27 cellular contexts compared by ENCODE assay signal in genomic region chr1:82177190-82177589, GRCh38.
A peak's percentile ranks its signal among the peaks of the same experiment; 100 is the strongest.
DNase-seq lines count a peak whose midpoint lies in the region; FAIRE-seq and TF ChIP-seq lines count a peak whose summit lies in the region.
"Had no signal": no experiment of that assay in that cellular context is flagged by ENCODE, and none has a peak within 500 bp of the region (broad histone marks: within the 10 kb centered on the region; RNA-seq: fewer than 3 reads in every experiment).

No MANE protein-coding gene starts in this region.

- H3K4me3 ChIP-seq in cardiac fibroblast (replicated peaks in 1 of 2; ENCODE audit: low read depth in 2 of 2, low read length in 2 of 2) (no peak overlapping the region), fibroblast of villous mesenchyme (ENCODE audit: low read depth, low read length) (no peak overlapping the region), ascending aorta (no peak overlapping the region)
- H3K4me3 ChIP-seq: dorsolateral prefrontal cortex, lung had no signal

- H3K36me3 ChIP-seq in ascending aorta: no peaks in the 10 kb centered on the region

- no peaks in the 10 kb centered on the region for H3K4me1 ChIP-seq in ascending aorta

- no peaks in the 10 kb centered on the region for H3K27me3 ChIP-seq in ascending aorta
- H3K27me3 ChIP-seq: dorsolateral prefrontal cortex had no signal

- peak; percentile 35 for DNase-seq in DMS153 (lab: John Stamatoyannopoulos, UW)
- no peak for DNase-seq in DMS153 treated with DMSO at 0.1 percent for 48 hours (lab: John Stamatoyannopoulos, UW; ENCODE audit: unreplicated experiment)
- DNase-seq in cardiac fibroblast (ENCODE audit: low read depth in 2 of 2): peak; percentile 50 to 64
- peak; percentile 1 for DNase-seq in fibroblast of villous mesenchyme (ENCODE audit: low read depth)
- DNase-seq in stromal cell of bone marrow (ENCODE audit: low read depth): peak; percentile 32
- DNase-seq in frontal cortex (ENCODE audit: low spot score in 2 of 2): no peak
- DNase-seq in activated CD8-positive, alpha-beta memory T cell treated with anti-CD3 and anti-CD28 coated beads, Interleukin-2, amount 50 U/mL, for 4 hours: no peak
- no peak for DNase-seq in ascending aorta (ENCODE audit: low spot score in 2 of 2)
- DNase-seq: activated CD4-positive, CD25-positive, alpha-beta regulatory T cell treated with anti-CD3 and anti-CD28 coated beads, Interleukin-2, amount 50 U/mL, for 72 hours; activated CD8-positive, alpha-beta T cell treated with anti-CD3 and anti-CD28 coated beads for 36 hours; activated naive CD4-positive, alpha-beta T cell; activated T-cell treated with anti-CD3 and anti-CD28 coated beads for 4 hours; CD4-positive, alpha-beta T cell; central memory CD4-positive, alpha-beta T cell; dorsolateral prefrontal cortex; GDM1; Karpas-422; kidney glomerular epithelial cell; NCI-H2029 treated with DMSO at 0.1 percent for 48 hours; NCI-H2227 treated with DMSO at 0.1 percent for 48 hours; NCI-H748 treated with DMSO at 0.1 percent for 48 hours; posterior cingulate gyrus; stimulated activated CD8-positive, alpha-beta memory T cell treated with anti-CD3 and anti-CD28 coated beads, Interleukin-4, amount 100 ng/mL, for 48 hours; trophoblast cell had no signal

- FAIRE-seq in frontal cortex (lab: Jason Lieb, UNC): no peak

- intact Hi-C loops in ascending aorta (cut with DNase I): no loop called here

- TF ChIP-seq CTCF in cardiac fibroblast (IDR thresholded peaks at IDR 0.05; ENCODE audit: low read depth, low read length): no peak
- TF ChIP-seq CTCF in fibroblast of villous mesenchyme (IDR thresholded peaks at IDR 0.05; ENCODE audit: insufficient read depth, low read depth, low read length): no peak
- TF ChIP-seq CTCF in ascending aorta (IDR thresholded peaks at IDR 0.05): no peak

- no peak overlapping the region for H3K27ac ChIP-seq in ascending aorta
- H3K27ac ChIP-seq: 22Rv1, dorsolateral prefrontal cortex, RWPE1 had no signal

- H3K9me3 ChIP-seq in ascending aorta: no peaks in the 10 kb centered on the region

Comparison
In these comparisons a context has a peak if more than half of its experiments do, and no peak if none do; other contexts are left out.
1. DNase-seq: peak in DMS153 (single experiment), cardiac fibroblast (2 of 2), fibroblast of villous mesenchyme (single experiment) and stromal cell of bone marrow (single experiment); none in DMS153 treated with DMSO at 0.1 percent for 48 hours (single experiment), frontal cortex (0 of 2), activated CD8-positive, alpha-beta memory T cell treated with anti-CD3 and anti-CD28 coated beads, Interleukin-2, amount 50 U/mL, for 4 hours (single experiment) and ascending aorta (0 of 2).